ENCODE assay signal across 9 cellular contexts in the genomic region with DNA sequence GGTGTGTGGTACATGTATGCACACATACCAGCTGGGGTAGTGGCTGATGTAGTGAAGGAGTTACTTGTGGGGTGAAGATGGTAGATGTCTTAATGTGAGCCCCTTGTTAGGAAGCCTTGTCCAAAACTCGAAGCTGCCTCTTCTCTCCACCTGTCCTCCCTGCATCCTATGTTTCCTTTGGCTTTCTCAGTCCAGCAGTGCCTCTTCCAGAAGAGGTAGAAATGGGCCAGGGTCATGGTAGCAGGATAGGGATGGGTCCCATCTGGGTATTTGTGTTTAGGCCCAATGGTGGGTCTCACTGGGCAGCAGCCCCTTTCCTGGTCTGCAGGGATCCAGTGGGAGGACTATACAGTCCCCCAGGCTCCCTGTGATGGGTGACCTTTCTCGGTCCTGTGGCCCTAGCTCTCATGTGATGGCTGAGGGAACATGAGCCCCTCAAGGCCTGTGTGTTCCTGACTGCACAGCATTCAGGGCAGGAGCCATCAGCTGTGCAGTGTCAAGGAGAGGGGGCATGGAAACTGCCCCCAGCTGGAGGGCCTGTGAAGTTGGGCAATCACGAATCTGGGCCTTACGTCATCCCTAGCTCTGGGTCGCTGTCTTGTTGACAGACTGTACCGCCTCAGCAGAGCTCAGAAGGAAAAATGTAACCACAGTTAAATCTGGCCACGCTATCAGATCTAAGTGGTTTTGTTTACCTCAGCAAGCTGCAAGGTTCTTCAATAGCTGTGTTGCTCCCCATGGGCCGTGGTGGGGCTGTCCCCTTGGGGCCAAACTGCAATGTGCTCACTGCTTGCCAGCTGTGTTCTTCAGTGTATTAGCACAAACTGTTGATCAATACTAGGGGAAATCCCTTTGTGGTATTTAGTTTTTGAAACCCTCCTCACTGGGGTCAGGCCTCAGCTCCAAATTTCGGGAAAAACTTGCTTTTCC.
DNase-seq lines count a peak whose midpoint lies in the region; ATAC-seq, FAIRE-seq and TF ChIP-seq lines count a peak whose summit lies in the region.
"Had no signal": no experiment of that assay in that cellular context is flagged by ENCODE, and none has a peak within 500 bp of the region (broad histone marks: within the 10 kb centered on the region; RNA-seq: fewer than 3 reads in every experiment).

No MANE protein-coding gene starts in this region.

- H3K9me3 ChIP-seq in astrocyte (ENCODE audit: insufficient read depth, low read depth, low read length): no peaks in the 10 kb centered on the region
- no peaks in the 10 kb centered on the region for H3K9me3 ChIP-seq in neural progenitor cell (ENCODE audit: low read depth)

- H3K4me1 Mint-ChIP-seq in astrocyte (ENCODE audit: low read depth, unreplicated experiment) (no peaks in the 10 kb centered on the region), neural progenitor cell (peaks cover 40% of the 10 kb centered on the region)

- H3K27me3 ChIP-seq in astrocyte (ENCODE audit: insufficient read depth, low read length) (no peaks in the 10 kb centered on the region), neural progenitor cell (no peaks in the 10 kb centered on the region)

- H3K27ac ChIP-seq in astrocyte (ENCODE audit: low read depth, low read length) (no peak overlapping the region), neural progenitor cell (no peak overlapping the region)

- H3K79me2 ChIP-seq in astrocyte (ENCODE audit: insufficient read depth, low read length) (no peaks in the 10 kb centered on the region), neural progenitor cell (ENCODE audit: low read depth) (peaks cover 56% of the 10 kb centered on the region)

- peaks cover 20% of the 10 kb centered on the region for H3F3A ChIP-seq in neural progenitor cell (ENCODE audit: low read depth)

- H4K20me1 ChIP-seq in astrocyte (ENCODE audit: insufficient read depth, low read length) (no peaks in the 10 kb centered on the region), neural progenitor cell (ENCODE audit: low read depth) (no peaks in the 10 kb centered on the region)

- FAIRE-seq in astrocyte (lab: Jason Lieb, UNC): no peak

- H3K4me2 ChIP-seq in astrocyte (ENCODE audit: low read length): no peak overlapping the region
- H3K4me2 ChIP-seq in neural progenitor cell: no peak overlapping the region

- H3K4me1 ChIP-seq in astrocyte (ENCODE audit: insufficient read depth, low read length) (no peaks in the 10 kb centered on the region), neural progenitor cell (peaks cover 48% of the 10 kb centered on the region)

- H3K27me3 Mint-ChIP-seq in astrocyte (ENCODE audit: low read depth, unreplicated experiment) (no peaks in the 10 kb centered on the region), neural progenitor cell (ENCODE audit: insufficient read depth, low read depth) (peaks cover 3% of the 10 kb centered on the region)

- no peak for TF ChIP-seq CTCF in astrocyte (IDR thresholded peaks at IDR 0.05; ENCODE audit: insufficient read depth, low read depth, low read length)
- TF ChIP-seq CTCF in neural progenitor cell (IDR thresholded peaks at IDR 0.05): no peak

- DNase-seq in GM19238 (ENCODE audit: insufficient read length, low spot score) (peak; percentile 4), astrocyte (ENCODE audit: low read depth) (peak; percentile 78), skeletal muscle cell (ENCODE audit: low read depth) (peak; percentile 55), NCI-H2029 (lab: John Stamatoyannopoulos, UW) (no peak), neural progenitor cell (ENCODE audit: low spot score) (no peak)
- DNase-seq in activated naive CD4-positive, alpha-beta T cell treated with anti-CD3 and anti-CD28 coated beads, Interleukin-2, amount 50 U/mL, for 16 hours: no peak
- DNase-seq: caudate nucleus, Right ventricle myocardium superior had no signal

- no peaks in the 10 kb centered on the region for H3K36me3 ChIP-seq in astrocyte (ENCODE audit: insufficient read depth, low read length)
- no peaks in the 10 kb centered on the region for H3K36me3 ChIP-seq in neural progenitor cell

- H3K4me3 Mint-ChIP-seq in astrocyte (ENCODE audit: unreplicated experiment): no peak overlapping the region
- H3K4me3 Mint-ChIP-seq in neural progenitor cell: no peak overlapping the region

- no peak overlapping the region for H3K27ac Mint-ChIP-seq in astrocyte (ENCODE audit: unreplicated experiment)
- no peak overlapping the region for H3K27ac Mint-ChIP-seq in neural progenitor cell

- H2AFZ ChIP-seq in astrocyte (ENCODE audit: low read depth, low read length) (no peak overlapping the region), neural progenitor cell (replicated peaks) (no peak overlapping the region)

- ATAC-seq in HG03378 (IDR thresholded peaks at IDR 0.05; ENCODE audit: unreplicated experiment): peak; percentile 93

- no peaks in the 10 kb centered on the region for H3K36me3 Mint-ChIP-seq in astrocyte (ENCODE audit: low read depth, unreplicated experiment)
- H3K36me3 Mint-ChIP-seq in neural progenitor cell: peaks cover 19% of the 10 kb centered on the region

- H3K9me3 Mint-ChIP-seq in astrocyte (ENCODE audit: unreplicated experiment) (no peaks in the 10 kb centered on the region), neural progenitor cell (peaks cover 19% of the 10 kb centered on the region)

- no peak overlapping the region for H3K9ac ChIP-seq in astrocyte (ENCODE audit: low read length)
- H3K9ac ChIP-seq in neural progenitor cell: no peak overlapping the region

- H3K4me3 ChIP-seq in astrocyte (ENCODE audit: insufficient read depth, low read depth, low read length): no peak overlapping the region
- no peak overlapping the region for H3K4me3 ChIP-seq in skeletal muscle cell (ENCODE audit: low read depth, low read length)
- no peak overlapping the region for H3K4me3 ChIP-seq in neural progenitor cell

Comparison
In these comparisons a context has a peak if more than half of its experiments do, and no peak if none do; other contexts are left out.
1. DNase-seq: peak in GM19238 (single experiment), astrocyte (single experiment) and skeletal muscle cell (single experiment); none in NCI-H2029 (single experiment), activated naive CD4-positive, alpha-beta T cell treated with anti-CD3 and anti-CD28 coated beads, Interleukin-2, amount 50 U/mL, for 16 hours (single experiment) and neural progenitor cell (single experiment).